In the genomic region with DNA sequence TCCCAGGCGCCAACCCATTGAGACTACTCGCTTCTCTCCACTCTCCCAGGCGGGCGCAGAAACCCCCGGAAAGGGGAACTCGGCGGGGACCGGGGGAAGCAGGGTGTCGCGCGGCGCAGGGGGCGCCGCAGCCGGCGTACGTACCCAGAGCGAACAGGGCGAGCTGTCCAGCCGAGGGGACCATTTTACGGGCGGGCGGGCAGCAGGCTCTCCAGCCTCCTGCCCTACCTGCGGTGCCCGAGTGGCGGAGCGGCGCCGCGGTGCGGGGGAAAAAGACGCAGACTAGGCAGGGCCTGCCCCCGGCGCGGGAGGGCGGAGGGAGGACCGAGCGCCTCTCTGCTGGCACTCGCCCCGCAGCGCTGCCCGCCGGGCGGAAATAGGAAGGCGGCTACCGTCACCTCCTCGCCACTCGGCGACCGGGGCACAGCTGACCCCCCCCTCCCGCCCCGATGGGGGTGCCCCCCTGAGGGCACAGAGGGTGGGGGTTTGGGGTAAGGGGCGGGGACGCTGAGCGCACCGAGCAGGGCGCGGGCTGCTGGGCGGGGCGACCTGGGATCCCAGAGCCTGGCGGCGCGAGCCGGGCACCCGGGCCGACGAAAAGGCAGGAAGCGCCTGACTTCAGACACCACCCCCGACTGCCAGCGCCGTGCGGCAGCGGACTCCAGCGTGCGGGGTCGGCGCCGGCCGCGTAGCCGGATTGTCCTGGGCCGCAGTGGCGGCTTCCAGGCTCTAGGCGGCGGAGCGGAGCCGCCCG, we compare ENCODE assay signal across 8 cellular contexts. TPM values are rescaled to one million over a fixed set of nuclear protein-coding genes. Genes with fewer than 3 reads are reported as not detected.
DNase-seq lines count a peak whose midpoint lies in the region; ATAC-seq and TF ChIP-seq lines count a peak whose summit lies in the region.

TSS of gene TGFA (minus strand) at position 243 of the 754 bp plus-strand sequence. CDS start at position 184, 59 bp downstream.

- DNase-seq in DMS 273 (lab: John Stamatoyannopoulos, UW; ENCODE audit: unreplicated experiment) = peak; percentile 93
- peak; percentile 72 for DNase-seq in activated naive CD8-positive, alpha-beta T cell treated with anti-CD3 and anti-CD28 coated beads for 36 hours
- DNase-seq in heart right ventricle = peak; percentile 41 to 65
- DNase-seq in posterior cingulate gyrus = peak; percentile 60 to 97 (median 76)
- peak; percentile 90 to 96 for DNase-seq in upper lobe of left lung

- peaks cover 25% of the 10 kb centered on the region for H3K4me1 Mint-ChIP-seq in activated naive CD8-positive, alpha-beta T cell treated with anti-CD3 and anti-CD28 coated beads for 36 hours

- H3K36me3 ChIP-seq in heart right ventricle = no peaks in the 10 kb centered on the region
- no peaks in the 10 kb centered on the region for H3K36me3 ChIP-seq in upper lobe of left lung

- TF ChIP-seq CTCF in LNCAP (IDR thresholded peaks at IDR 0.05) = peak; percentile 53; the same call in 1 of the 2 replicates
- peak in 8 of 9 donors; percentile 42 to 82 (median 72) for TF ChIP-seq CTCF in heart right ventricle (IDR thresholded peaks at IDR 0.05)
- peak; percentile 79 to 92 (median 86) for TF ChIP-seq CTCF in upper lobe of left lung (IDR thresholded peaks at IDR 0.05)

- H3K36me3 Mint-ChIP-seq in activated naive CD8-positive, alpha-beta T cell treated with anti-CD3 and anti-CD28 coated beads for 36 hours = no peaks in the 10 kb centered on the region

- peak; percentile 75 for ATAC-seq in GM21619 (IDR thresholded peaks at IDR 0.05; ENCODE audit: unreplicated experiment)
- peak; percentile 96 for ATAC-seq in SK-N-SH treated with all-trans-retinoic acid at 6 μM for 48 hours
- ATAC-seq in heart right ventricle = peak; percentile 83 to 95 (median 86)
- peak; percentile 92 to 94 for ATAC-seq in upper lobe of left lung (ENCODE audit: low FRiP score in 2 of 2)

- H3K4me1 ChIP-seq in heart right ventricle (peaks cover 0 to 29% (median 14%) of the 10 kb centered on the region in 9 donors), upper lobe of left lung (peaks cover 12 to 26% (median 22%) of the 10 kb centered on the region in 4 donors)

- intact Hi-C loops in heart right ventricle (cut with DNase I) = loop anchor here in 3 of 10 donors (1.0 to 10.0 kb wide), 3 partner anchors 64 to 211 kb away; no protein-coding TSS in a partner anchor
- intact Hi-C loops in posterior cingulate gyrus (cut with DNase I) = loop anchor here (5.0 kb wide), 1 partner anchor 211 kb away; no protein-coding TSS in a partner anchor

- H3K27ac Mint-ChIP-seq in activated naive CD8-positive, alpha-beta T cell treated with anti-CD3 and anti-CD28 coated beads for 36 hours = no peak within 1 kb of the TSS

- no peak for TF ChIP-seq EP300 in upper lobe of left lung (IDR thresholded peaks at IDR 0.05)

- H3K27me3 Mint-ChIP-seq in activated naive CD8-positive, alpha-beta T cell treated with anti-CD3 and anti-CD28 coated beads for 36 hours = peaks cover 35% of the 10 kb centered on the region

- H3K9me3 ChIP-seq in heart right ventricle (no peaks in the 10 kb centered on the region), upper lobe of left lung (no peaks in the 10 kb centered on the region)

- H3K27ac ChIP-seq in heart right ventricle (peak within 1 kb of the TSS in 8 of 10 donors; percentile 2 to 90 (median 54)), upper lobe of left lung (peak within 1 kb of the TSS; percentile 78 to 88 (median 80))

- H3K4me3 ChIP-seq in heart right ventricle (peak within 1 kb of the TSS; percentile 42 to 82 (median 74)), upper lobe of left lung (peak within 1 kb of the TSS; percentile 40 to 67 (median 63))

- H3K27me3 ChIP-seq in heart right ventricle (peaks cover 6 to 78% (median 56%) of the 10 kb centered on the region in 7 donors), upper lobe of left lung (no peaks in the 10 kb centered on the region)

- H3K9me3 Mint-ChIP-seq in activated naive CD8-positive, alpha-beta T cell treated with anti-CD3 and anti-CD28 coated beads for 36 hours = no peaks in the 10 kb centered on the region

- peak within 1 kb of the TSS; percentile 78 for H3K4me3 Mint-ChIP-seq in activated naive CD8-positive, alpha-beta T cell treated with anti-CD3 and anti-CD28 coated beads for 36 hours

- 1% methylated on average over 79 to 88 of the region's 88 CpGs for WGBS in heart right ventricle, 2 donors
- 0 to 2% methylated on average over 6 to 9 of the region's 88 CpGs for WGBS in upper lobe of left lung, 2 donors

- TF ChIP-seq POLR2A in upper lobe of left lung (IDR thresholded peaks at IDR 0.05) = peak in 2 of 4 donors; percentile 49 to 58

TF ChIP-seq in SK-N-SH treated with all-trans-retinoic acid at 6 μM for 48 hours, 23 proteins besides CTCF, POLR2A, EP300 and RAD21 (continues in another document):
- TF ChIP-seq TCF4 (CRISPR knock-in tag; IDR thresholded peaks at IDR 0.05; ENCODE audit: borderline replicate concordance) (no peak), OSR1 (CRISPR knock-in tag; IDR thresholded peaks at IDR 0.05) (no peak), TSHZ2 (CRISPR knock-in tag; IDR thresholded peaks at IDR 0.05) (no peak), PPARA (CRISPR knock-in tag; IDR thresholded peaks at IDR 0.05; ENCODE audit: borderline replicate concordance) (no peak), ZNF70 (CRISPR knock-in tag; IDR thresholded peaks at IDR 0.05) (no peak), ZNF8 (CRISPR knock-in tag; IDR thresholded peaks at IDR 0.05) (no peak), GLIS3 (CRISPR knock-in tag; IDR thresholded peaks at IDR 0.05) (no peak), ZC3H10 (CRISPR knock-in tag; IDR thresholded peaks at IDR 0.05) (no peak), ARNTL (CRISPR knock-in tag; IDR thresholded peaks at IDR 0.05; ENCODE audit: borderline replicate concordance, low read depth) (no peak), ZFP3 (CRISPR knock-in tag; IDR thresholded peaks at IDR 0.05) (no peak), ISL1 (CRISPR knock-in tag; IDR thresholded peaks at IDR 0.05) (no peak), RARB (CRISPR knock-in tag; IDR thresholded peaks at IDR 0.05) (no peak)
- TF ChIP-seq, protein P1, sequence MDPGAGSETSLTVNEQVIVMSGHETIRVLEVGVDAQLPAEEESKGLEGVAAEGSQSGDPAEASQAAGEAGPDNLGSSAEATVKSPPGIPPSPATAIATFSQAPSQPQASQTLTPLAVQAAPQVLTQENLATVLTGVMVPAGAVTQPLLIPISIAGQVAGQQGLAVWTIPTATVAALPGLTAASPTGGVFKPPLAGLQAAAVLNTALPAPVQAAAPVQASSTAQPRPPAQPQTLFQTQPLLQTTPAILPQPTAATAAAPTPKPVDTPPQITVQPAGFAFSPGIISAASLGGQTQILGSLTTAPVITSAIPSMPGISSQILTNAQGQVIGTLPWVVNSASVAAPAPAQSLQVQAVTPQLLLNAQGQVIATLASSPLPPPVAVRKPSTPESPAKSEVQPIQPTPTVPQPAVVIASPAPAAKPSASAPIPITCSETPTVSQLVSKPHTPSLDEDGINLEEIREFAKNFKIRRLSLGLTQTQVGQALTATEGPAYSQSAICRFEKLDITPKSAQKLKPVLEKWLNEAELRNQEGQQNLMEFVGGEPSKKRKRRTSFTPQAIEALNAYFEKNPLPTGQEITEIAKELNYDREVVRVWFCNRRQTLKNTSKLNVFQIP (CRISPR knock-in tag; IDR thresholded peaks at IDR 0.05; ENCODE audit: borderline replicate concordance, low read depth) = no peak
- TF ChIP-seq, protein P2, sequence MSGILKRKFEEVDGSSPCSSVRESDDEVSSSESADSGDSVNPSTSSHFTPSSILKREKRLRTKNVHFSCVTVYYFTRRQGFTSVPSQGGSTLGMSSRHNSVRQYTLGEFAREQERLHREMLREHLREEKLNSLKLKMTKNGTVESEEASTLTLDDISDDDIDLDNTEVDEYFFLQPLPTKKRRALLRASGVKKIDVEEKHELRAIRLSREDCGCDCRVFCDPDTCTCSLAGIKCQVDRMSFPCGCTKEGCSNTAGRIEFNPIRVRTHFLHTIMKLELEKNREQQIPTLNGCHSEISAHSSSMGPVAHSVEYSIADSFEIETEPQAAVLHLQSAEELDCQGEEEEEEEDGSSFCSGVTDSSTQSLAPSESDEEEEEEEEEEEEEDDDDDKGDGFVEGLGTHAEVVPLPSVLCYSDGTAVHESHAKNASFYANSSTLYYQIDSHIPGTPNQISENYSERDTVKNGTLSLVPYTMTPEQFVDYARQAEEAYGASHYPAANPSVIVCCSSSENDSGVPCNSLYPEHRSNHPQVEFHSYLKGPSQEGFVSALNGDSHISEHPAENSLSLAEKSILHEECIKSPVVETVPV (CRISPR knock-in tag; IDR thresholded peaks at IDR 0.05) = no peak

RNA-seq across cellular contexts. Expression of gene TGFA, which starts in this region (rescaled TPM):
- under 1 TPM; 0.06 to 0.25 TPM for total RNA-seq in activated naive CD8-positive, alpha-beta T cell treated with anti-CD3 and anti-CD28 coated beads for 36 hours
- total RNA-seq in heart right ventricle (1 to 10 TPM in 6 of 10 donors, under 1 TPM in 4; 0.28 to 3.4 (median 1.3) TPM), upper lobe of left lung (10 to 100 TPM in 3 of 6 donors, 1 to 10 TPM in 3; 4.2 to 19.6 (median 10.7) TPM)
- polyA plus RNA-seq in heart right ventricle = 1 to 10 TPM in 1 of 2 donors, under 1 TPM in 1; 0.17 to 1.2 TPM

Comparison
In these comparisons a context has a peak if more than half of its experiments do, and no peak if none do; other contexts are left out.
1. Peak in every context shown above with its lines: DNase-seq, ATAC-seq, H3K4me3 ChIP-seq and H3K27ac ChIP-seq.
2. Peak in DNase-seq in activated naive CD8-positive, alpha-beta T cell treated with anti-CD3 and anti-CD28 coated beads for 36 hours; RNA of the gene not detected or under 1 TPM.